ENCODE assay signal across 14 cellular contexts in genomic region chr1:22808186-22808845, GRCh38.
DNase-seq lines count a peak whose midpoint lies in the region; ATAC-seq and TF ChIP-seq lines count a peak whose summit lies in the region.
"Had no signal": no experiment of that assay in that cellular context is flagged by ENCODE, and none has a peak within 500 bp of the region (broad histone marks: within the 10 kb centered on the region; RNA-seq: fewer than 3 reads in every experiment).

No MANE protein-coding gene starts in this region.

- no peak overlapping the region for H3K4me3 ChIP-seq in AG10803 (ENCODE audit: low read length)
- H3K4me3 ChIP-seq in fibroblast of mammary gland (ENCODE audit: control insufficient read depth, low read depth, low read length) = no peak overlapping the region
- H3K4me3 ChIP-seq in rectal smooth muscle tissue (ENCODE audit: low read length) = no peak overlapping the region
- H3K4me3 ChIP-seq: BLaER1, testis had no signal

- H3K27ac ChIP-seq in RWPE1 = peak overlapping the region; percentile 74
- peak overlapping the region; percentile 78 for H3K27ac ChIP-seq in rectal smooth muscle tissue (ENCODE audit: low read depth, low read length)
- H3K27ac ChIP-seq: BLaER1, HL-60, testis had no signal

- CTCF ChIA-PET in RWPE1 (lab: Yijun Ruan, JAX) = interaction anchor here (0.6 to 0.9 kb wide), 3 partner anchors 10 to 54 kb away, joined by 3 to 5 read pairs (median 3); no protein-coding TSS in a partner anchor

- no peaks in the 10 kb centered on the region for H3K36me3 ChIP-seq in rectal smooth muscle tissue (ENCODE audit: control insufficient read depth, insufficient read depth, low read length)
- H3K36me3 ChIP-seq: BLaER1 had no signal

- no peaks in the 10 kb centered on the region for H3K27me3 ChIP-seq in rectal smooth muscle tissue (ENCODE audit: control insufficient read depth, insufficient read depth, low read length)
- H3K27me3 ChIP-seq: BLaER1, testis had no signal

- ATAC-seq in HG02588 (IDR thresholded peaks at IDR 0.05; ENCODE audit: unreplicated experiment) (no peak), HG03039 (IDR thresholded peaks at IDR 0.05; ENCODE audit: unreplicated experiment) (no peak)

- POLR2A ChIA-PET in RWPE1 (lab: Yijun Ruan, JAX; ENCODE audit: low non-redundant PET) = no interaction called here

- no peak overlapping the region for H3K9ac ChIP-seq in rectal smooth muscle tissue (ENCODE audit: low read length)
- H3K9ac ChIP-seq: BLaER1 had no signal

- TF ChIP-seq CTCF in AG10803 (conservative IDR thresholded peaks at IDR 0.05; ENCODE audit: low read length) (no peak), RWPE1 (conservative IDR thresholded peaks at IDR 0.05; ENCODE audit: low read depth) (no peak), fibroblast of mammary gland (conservative IDR thresholded peaks at IDR 0.05; ENCODE audit: control insufficient read depth, insufficient read depth, low read depth, low read length) (no peak)

- H3K4me1 ChIP-seq in rectal smooth muscle tissue (ENCODE audit: control insufficient read depth, insufficient read depth, low read length) = peaks cover 13% of the 10 kb centered on the region

- DNase-seq in AG10803 (ENCODE audit: low read depth) (peak; percentile 88), RWPE1 (ENCODE audit: low spot score) (peak; percentile 58), fibroblast of mammary gland (ENCODE audit: low read depth) (peak; percentile 89), NCI-H2171 treated with DMSO at 0.1 percent for 48 hours (lab: John Stamatoyannopoulos, UW) (no peak), DMS53 treated with DMSO at 0.1 percent for 48 hours (lab: John Stamatoyannopoulos, UW; ENCODE audit: unreplicated experiment) (no peak)
- DNase-seq: activated T-cell treated with anti-CD3 and anti-CD28 coated beads, Interleukin-2, amount 50 U/mL, for 24 hours; NCI-H1105; stimulated activated CD4-positive, alpha-beta T cell treated with anti-CD3 and anti-CD28 coated beads, Interleukin-2, amount 100 ng/mL, for 24 hours had no signal

Comparison
In these comparisons a context has a peak if more than half of its experiments do, and no peak if none do; other contexts are left out.
1. DNase-seq: peak in AG10803 (single experiment), RWPE1 (single experiment) and fibroblast of mammary gland (single experiment); none in NCI-H2171 treated with DMSO at 0.1 percent for 48 hours (single experiment) and DMS53 treated with DMSO at 0.1 percent for 48 hours (single experiment).